12 cellular contexts compared by ENCODE assay signal in the genomic region with DNA sequence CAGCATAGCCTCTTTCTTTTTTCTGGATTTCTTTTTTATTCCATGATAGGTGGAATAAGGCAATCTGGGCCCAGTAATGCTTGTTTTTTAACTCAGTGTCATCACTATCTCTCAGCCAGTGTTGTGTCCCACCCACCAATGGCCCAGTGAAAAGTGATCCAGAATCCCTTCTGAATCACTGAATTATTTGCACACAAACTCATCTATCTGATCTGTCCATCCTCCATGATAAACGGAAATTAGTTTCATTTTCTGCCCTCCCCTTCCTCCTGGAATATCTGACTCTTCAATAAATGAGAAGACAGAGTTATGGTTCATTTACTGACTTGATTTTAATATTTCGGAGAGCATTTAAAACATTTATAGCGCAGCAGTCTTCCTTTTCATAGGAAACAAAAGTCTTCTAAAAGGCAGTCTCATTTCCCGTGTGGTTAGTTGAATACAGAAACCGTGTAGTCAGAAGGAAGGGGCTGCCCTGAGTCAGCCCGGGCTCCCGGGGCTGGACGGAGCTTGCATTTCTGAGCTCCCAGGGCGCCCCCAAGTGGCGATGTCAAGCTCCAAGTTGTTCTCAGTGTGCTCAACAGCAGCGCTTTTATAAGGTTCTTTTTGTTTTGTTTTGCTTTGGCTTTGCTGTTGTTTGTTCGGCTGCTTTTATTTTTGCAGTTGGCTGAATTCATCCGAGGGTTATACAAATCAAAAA. TPM values are rescaled to one million over a fixed set of nuclear protein-coding genes. Genes with fewer than 3 reads are reported as not detected.
A peak's percentile ranks its signal among the peaks of the same experiment; 100 is the strongest.
DNase-seq lines count a peak whose midpoint lies in the region; ATAC-seq, FAIRE-seq and TF ChIP-seq lines count a peak whose summit lies in the region.
"Not testable (repeated sequence)": the region's sequence is repeated elsewhere in the genome, so short reads cannot be mapped to it uniquely, and the experiment has no call there.
"Had no signal": no experiment of that assay in that cellular context is flagged by ENCODE, and none has a peak within 500 bp of the region (broad histone marks: within the 10 kb centered on the region; RNA-seq: fewer than 3 reads in every experiment).

No MANE protein-coding gene starts in this region.

- not testable (repeated sequence) for TF ChIP-seq CTCF in upper lobe of right lung (IDR thresholded peaks at IDR 0.05)

- H3K27ac ChIP-seq in upper lobe of right lung = not testable (repeated sequence)

- FAIRE-seq in endometrium (lab: Jason Lieb, UNC) = peak; percentile 41

- H3K27me3 Mint-ChIP-seq in activated CD4-positive, alpha-beta memory T cell treated with anti-CD3 and anti-CD28 coated beads, Interleukin-2, amount 10 ng/mL, durations not matched to agents 7 days and 5 days; naive thymus-derived CD8-positive, alpha-beta T cell: not testable (repeated sequence)

- POLR2A ChIA-PET in activated CD4-positive, alpha-beta memory T cell treated with anti-CD3 and anti-CD28 coated beads, Interleukin-2, amount 10 ng/mL, durations not matched to agents 7 days and 5 days (lab: Charles Lee); naive thymus-derived CD8-positive, alpha-beta T cell (lab: Charles Lee): not testable (repeated sequence)

- not testable (repeated sequence) for H3K4me1 Mint-ChIP-seq in activated CD4-positive, alpha-beta memory T cell treated with anti-CD3 and anti-CD28 coated beads, Interleukin-2, amount 10 ng/mL, durations not matched to agents 7 days and 5 days; naive thymus-derived CD8-positive, alpha-beta T cell

- ATAC-seq in GM18502 (IDR thresholded peaks at IDR 0.05; ENCODE audit: poor library complexity, unreplicated experiment) = peak; percentile 80
- ATAC-seq in GM19463 (IDR thresholded peaks at IDR 0.05; ENCODE audit: unreplicated experiment) = peak; percentile 88
- ATAC-seq in HG02885 (IDR thresholded peaks at IDR 0.05; ENCODE audit: poor library complexity, unreplicated experiment) = peak; percentile 87
- ATAC-seq in naive thymus-derived CD8-positive, alpha-beta T cell = peak; percentile 98 to 99
- ATAC-seq in upper lobe of right lung = peak; percentile 87

- H3K9me3 Mint-ChIP-seq in activated CD4-positive, alpha-beta memory T cell treated with anti-CD3 and anti-CD28 coated beads, Interleukin-2, amount 10 ng/mL, durations not matched to agents 7 days and 5 days; naive thymus-derived CD8-positive, alpha-beta T cell: not testable (repeated sequence)

- not testable (repeated sequence) for H3K4me3 Mint-ChIP-seq in activated CD4-positive, alpha-beta memory T cell treated with anti-CD3 and anti-CD28 coated beads, Interleukin-2, amount 10 ng/mL, durations not matched to agents 7 days and 5 days; naive thymus-derived CD8-positive, alpha-beta T cell

- H3K9me3 ChIP-seq in upper lobe of right lung = not testable (repeated sequence)

- CTCF ChIA-PET in activated CD4-positive, alpha-beta memory T cell treated with anti-CD3 and anti-CD28 coated beads, Interleukin-2, amount 10 ng/mL, durations not matched to agents 7 days and 5 days (lab: Charles Lee) = not testable (repeated sequence)

- intact Hi-C loops in upper lobe of right lung (cut with DNase I) = not testable (repeated sequence)

- not testable (repeated sequence) for TF ChIP-seq EP300 in Ishikawa (IDR thresholded peaks at IDR 0.05; ENCODE audit: borderline replicate concordance)

- H3K4me1 ChIP-seq in upper lobe of right lung = not testable (repeated sequence)

- peak; percentile 51 for DNase-seq in activated CD4-positive, alpha-beta memory T cell treated with anti-CD3 and anti-CD28 coated beads, Interleukin-2, amount 10 ng/mL, durations not matched to agents 7 days and 5 days
- not testable (repeated sequence) for DNase-seq in naive thymus-derived CD8-positive, alpha-beta T cell; upper lobe of right lung

- not testable (repeated sequence) for H3K27me3 ChIP-seq in upper lobe of right lung

- H3K27ac Mint-ChIP-seq in activated CD4-positive, alpha-beta memory T cell treated with anti-CD3 and anti-CD28 coated beads, Interleukin-2, amount 10 ng/mL, durations not matched to agents 7 days and 5 days; naive thymus-derived CD8-positive, alpha-beta T cell: not testable (repeated sequence)

- H3K36me3 Mint-ChIP-seq in activated CD4-positive, alpha-beta memory T cell treated with anti-CD3 and anti-CD28 coated beads, Interleukin-2, amount 10 ng/mL, durations not matched to agents 7 days and 5 days (ENCODE audit: low read depth); naive thymus-derived CD8-positive, alpha-beta T cell: not testable (repeated sequence)

- TF ChIP-seq RAD21 in Ishikawa (IDR thresholded peaks at IDR 0.05; ENCODE audit: low read depth) = peak; percentile 22; the same call in 1 of the 2 replicates

- H3K36me3 ChIP-seq in upper lobe of right lung = not testable (repeated sequence)

- not testable (repeated sequence) for H3K4me3 ChIP-seq in upper lobe of right lung

RNA-seq across cellular contexts. Expression of gene DPP6, which starts 12.6 kb away (rescaled TPM):
- total RNA-seq in activated CD4-positive, alpha-beta memory T cell treated with anti-CD3 and anti-CD28 coated beads, Interleukin-2, amount 10 ng/mL, durations not matched to agents 7 days and 5 days = not detected
- total RNA-seq in naive thymus-derived CD8-positive, alpha-beta T cell = not detected
- polyA plus RNA-seq in naive thymus-derived CD8-positive, alpha-beta T cell = not detected
- 1.6 TPM for total RNA-seq in upper lobe of right lung
- total RNA-seq: dermis microvascular lymphatic vessel endothelial cell, HT1080, pulmonary artery endothelial cell, SJCRH30 had no signal
